11 cellular contexts compared by ENCODE assay signal in the genomic region with DNA sequence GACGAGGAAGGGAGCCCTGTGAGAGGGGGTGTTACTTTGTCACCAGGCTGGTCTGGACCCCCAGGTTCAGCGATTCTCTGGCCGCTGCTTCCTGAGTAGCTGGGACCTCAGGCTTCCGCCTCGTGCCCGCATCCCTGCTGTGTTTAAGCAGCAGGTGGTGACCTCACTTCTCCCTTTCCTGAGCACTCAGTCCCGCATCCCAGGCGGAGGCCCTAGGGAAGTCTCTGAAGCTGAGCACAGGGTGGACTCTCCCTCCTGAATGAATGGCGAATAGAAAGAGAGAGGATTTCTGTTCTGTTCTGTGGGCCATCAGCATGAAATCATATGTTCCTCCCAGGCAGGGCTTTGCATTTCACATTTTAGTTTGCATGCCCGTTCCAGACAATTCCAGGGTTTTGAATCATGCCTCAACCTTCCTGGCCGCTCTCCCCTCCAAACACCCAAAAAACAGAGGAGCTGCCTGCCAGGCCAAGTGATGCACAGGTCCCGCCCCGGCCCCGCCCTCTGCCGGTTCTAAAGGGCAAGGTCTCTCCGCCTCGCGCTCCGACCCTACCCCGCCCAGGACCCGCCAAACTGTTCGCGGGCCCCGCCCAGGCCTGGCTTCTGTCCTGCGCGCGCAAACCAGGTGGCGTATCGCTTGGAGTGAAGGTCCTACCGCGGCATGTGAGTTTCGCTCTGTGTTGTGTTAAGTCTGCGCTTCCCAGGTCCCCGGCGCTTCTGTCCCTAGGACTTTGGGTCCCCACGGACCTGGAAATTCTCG. TPM values are rescaled to one million over a fixed set of nuclear protein-coding genes. Genes with fewer than 3 reads are reported as not detected.
DNase-seq lines count a peak whose midpoint lies in the region; ATAC-seq, FAIRE-seq and TF ChIP-seq lines count a peak whose summit lies in the region.
"Had no signal": no experiment of that assay in that cellular context is flagged by ENCODE, and none has a peak within 500 bp of the region (broad histone marks: within the 10 kb centered on the region; RNA-seq: fewer than 3 reads in every experiment).

No MANE protein-coding gene starts in this region.

- H3K9me3 ChIP-seq in lower lobe of right lung, result peaks cover 69% of the 10 kb centered on the region
- H3K9me3 ChIP-seq in small intestine (ENCODE audit: control insufficient read depth, low read depth), result peaks cover 3% of the 10 kb centered on the region

- peaks cover 38% of the 10 kb centered on the region for H3K9me3 Mint-ChIP-seq in chondrocyte (ENCODE audit: low read depth)

- peak; percentile 29 to 72 for ATAC-seq in lower lobe of right lung

- peaks cover 3% of the 10 kb centered on the region for H3K27me3 Mint-ChIP-seq in chondrocyte (ENCODE audit: low read depth)

- H3K27me3 ChIP-seq in lower lobe of right lung (ENCODE audit: low read depth) (no peaks in the 10 kb centered on the region), small intestine (ENCODE audit: control insufficient read depth in 2 of 2, insufficient read depth in 2 of 2, low read length in 2 of 2) (no peaks in the 10 kb centered on the region)
- H3K27me3 ChIP-seq: brain microvascular endothelial cell, vagina had no signal

- TF ChIP-seq CTCF in chondrocyte (IDR thresholded peaks at IDR 0.05) (no peak), lower lobe of right lung (IDR thresholded peaks at IDR 0.05) (no peak)

- H3K4me1 ChIP-seq in lower lobe of right lung (no peaks in the 10 kb centered on the region), small intestine (ENCODE audit: control insufficient read depth in 2 of 2, insufficient read depth in 1 of 2, low read depth in 1 of 2, low read length in 1 of 2) (no peaks in the 10 kb centered on the region)
- H3K4me1 ChIP-seq: vagina had no signal

- FAIRE-seq in small intestine (lab: Jason Lieb, UNC), result no peak

- intact Hi-C loops in lower lobe of right lung (cut with DNase I), result no loop called here

- H3K36me3 ChIP-seq in lower lobe of right lung, result no peaks in the 10 kb centered on the region
- H3K36me3 ChIP-seq in small intestine (ENCODE audit: control insufficient read depth in 2 of 2, insufficient read depth in 2 of 2, low read length in 2 of 2), result no peaks in the 10 kb centered on the region
- H3K36me3 ChIP-seq: brain microvascular endothelial cell, vagina had no signal

- peak overlapping the region; percentile 56 for H3K4me3 Mint-ChIP-seq in chondrocyte (ENCODE audit: unreplicated experiment)

- no peak overlapping the region for H3K27ac Mint-ChIP-seq in chondrocyte (ENCODE audit: unreplicated experiment)

- H3K36me3 Mint-ChIP-seq in chondrocyte (ENCODE audit: low read depth), result peaks cover 3% of the 10 kb centered on the region

- H3K4me3 ChIP-seq in lower lobe of right lung (peak overlapping the region; percentile 21), small intestine (ENCODE audit: low read depth in 1 of 2, low read length in 2 of 2) (no peak overlapping the region)

- H3K27ac ChIP-seq in lower lobe of right lung (no peak overlapping the region), small intestine (ENCODE audit: low read depth in 1 of 2, low read length in 1 of 2) (no peak overlapping the region)
- H3K27ac ChIP-seq: brain microvascular endothelial cell, vagina had no signal

- 28 to 45% (median 45%) methylated on average over 37 of the region's 37 CpGs for WGBS in small intestine, 3 donors

- in situ Hi-C loops in ACHN (cut with HindIII; ENCODE audit: low pct_ligation_motif_present, low pct_unique_long_range_greater_than_20kb, low sequenced_read_pairs), result no loop called here

- H3K4me1 Mint-ChIP-seq in chondrocyte (ENCODE audit: low read depth), result peaks cover 11% of the 10 kb centered on the region

- DNase-seq in AG20443 (ENCODE audit: low spot score) (peak; percentile 29), EH (ENCODE audit: low read depth) (peak; percentile 0), chondrocyte (ENCODE audit: low spot score) (no peak), lower lobe of right lung (peak; percentile 45), ACHN (no peak), small intestine (no peak), ureter (ENCODE audit: low spot score) (no peak), MV-4-11 (lab: John Stamatoyannopoulos, UW) (no peak)
- DNase-seq: brain microvascular endothelial cell, NCI-H2171 had no signal

RNA-seq across cellular contexts. Expression of a gene that starts 35.1 kb away (rescaled TPM):
- total RNA-seq in chondrocyte, result 19.1 to 24.5 TPM (median 20.0 TPM) in 3 replicates
- 28.5 TPM for total RNA-seq in lower lobe of right lung
- polyA plus RNA-seq in small intestine, result 1 to 10 TPM; 1.1 to 4.1 (median 4.0) TPM
- 23.4 TPM for total RNA-seq in ureter

RNA-seq across cellular contexts. Expression of a gene that starts 39.0 kb away (rescaled TPM):
- not detected in 3 replicates for total RNA-seq in chondrocyte
- total RNA-seq in lower lobe of right lung, result 1.5 TPM
- polyA plus RNA-seq in small intestine, result under 1 TPM in 2 of 3 donors, not detected in 1; 0.27 to 0.73 TPM
- total RNA-seq in ureter, result 5.1 TPM

Comparison
In these comparisons a context has a peak if more than half of its experiments do, and no peak if none do; other contexts are left out.
1. DNase-seq: peak in AG20443 (single experiment), EH (single experiment) and lower lobe of right lung (single experiment); none in chondrocyte (single experiment), ACHN (single experiment), small intestine (single experiment), ureter (single experiment) and MV-4-11 (single experiment).